In the genomic region with DNA sequence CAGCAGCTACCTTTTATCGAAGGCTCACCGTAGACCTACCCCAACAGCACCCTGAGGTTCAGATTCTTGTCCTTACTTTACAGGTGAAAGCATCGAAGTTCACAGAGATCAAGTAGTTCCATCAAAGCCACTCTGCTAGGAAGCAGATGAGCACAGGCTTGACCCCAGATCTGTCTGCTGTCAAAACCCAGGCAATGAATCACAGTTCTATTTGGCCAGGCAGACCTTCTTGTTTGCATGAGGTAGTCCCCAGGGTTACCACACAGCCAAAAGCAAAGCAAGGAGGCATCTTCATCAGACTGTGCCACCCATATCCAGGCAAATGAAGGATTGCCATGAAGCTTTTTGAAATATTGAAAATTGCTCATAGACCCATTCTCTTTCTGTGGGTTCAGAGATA, we compare ENCODE assay signal across 14 cellular contexts. TPM values are rescaled to one million over a fixed set of nuclear protein-coding genes. Genes with fewer than 3 reads are reported as not detected.
A peak's percentile ranks its signal among the peaks of the same experiment; 100 is the strongest.
DNase-seq lines count a peak whose midpoint lies in the region; ATAC-seq and TF ChIP-seq lines count a peak whose summit lies in the region.
"Had no signal": no experiment of that assay in that cellular context is flagged by ENCODE, and none has a peak within 500 bp of the region (broad histone marks: within the 10 kb centered on the region; RNA-seq: fewer than 3 reads in every experiment).

No MANE protein-coding gene starts in this region.

- TF ChIP-seq POLR2A in right lobe of liver (IDR thresholded peaks at IDR 0.05), result no peak

- TF ChIP-seq CTCF in epithelial cell of esophagus (IDR thresholded peaks at IDR 0.05; ENCODE audit: insufficient read depth, low read depth, low read length, missing control alignments) (no peak), right lobe of liver (IDR thresholded peaks at IDR 0.05) (no peak), psoas muscle (IDR thresholded peaks at IDR 0.05) (no peak)

- ATAC-seq in right lobe of liver (peak in 3 of 4 donors; percentile 50 to 85 (median 50)), psoas muscle (peak; percentile 40 to 85 (median 62)), HG02970 (IDR thresholded peaks at IDR 0.05; ENCODE audit: low FRiP score, unreplicated experiment) (no peak)

- H3K27me3 ChIP-seq in right lobe of liver (no peaks in the 10 kb centered on the region), psoas muscle (ENCODE audit: insufficient read depth in 3 of 3, low read length in 2 of 3) (no peaks in the 10 kb centered on the region)

- peak; percentile 36 for DNase-seq in DMS53 (lab: John Stamatoyannopoulos, UW)
- DNase-seq in DMS53 treated with DMSO at 0.1 percent for 48 hours (lab: John Stamatoyannopoulos, UW; ENCODE audit: unreplicated experiment), result no peak
- peak; percentile 36 for DNase-seq in epithelial cell of esophagus (ENCODE audit: low read depth)
- DNase-seq in right lobe of liver, result no peak
- no peak for DNase-seq in psoas muscle
- DNase-seq in NCI-H1417 treated with DMSO at 0.1 percent for 48 hours (lab: John Stamatoyannopoulos, UW), result no peak
- DNase-seq in NCI-H1092 treated with DMSO at 0.1 percent for 48 hours (lab: John Stamatoyannopoulos, UW), result no peak
- DNase-seq: CD8-positive, alpha-beta memory T cell; IMR-90; NCI-H1694; NCI-H446; SIG-M5 had no signal

- H3K4me3 ChIP-seq in epithelial cell of esophagus (ENCODE audit: low read length) (no peak overlapping the region), right lobe of liver (no peak overlapping the region), psoas muscle (no peak overlapping the region)

- H3K27ac ChIP-seq in right lobe of liver (peak overlapping the region in 1 of 3 donors; percentile 6), psoas muscle (no peak overlapping the region)
- H3K27ac ChIP-seq: 22Rv1 had no signal

- H3K4me1 ChIP-seq in right lobe of liver, result peaks cover 0 to 11% (median 2%) of the 10 kb centered on the region in 4 donors
- H3K4me1 ChIP-seq in psoas muscle, result no peaks in the 10 kb centered on the region

- 75% methylated on average over 3 of the region's 3 CpGs for WGBS in right lobe of liver (ENCODE audit: insufficient coverage, low coverage, low lambda C conversion rate, missing lambda C conversion rate)
- 89 to 94% (median 94%) methylated on average over 3 of the region's 3 CpGs for WGBS in psoas muscle, 3 donors

- H3K36me3 ChIP-seq in right lobe of liver, result no peaks in the 10 kb centered on the region
- no peaks in the 10 kb centered on the region for H3K36me3 ChIP-seq in psoas muscle (ENCODE audit: insufficient read depth in 1 of 2, low read depth in 1 of 2)

- intact Hi-C loops in right lobe of liver (cut with DNase I) (loop anchor here in 1 of 2 donors (10.0 kb wide), 1 partner anchor 146 kb away; no protein-coding TSS in a partner anchor), psoas muscle (cut with DNase I) (no loop called here)

- H3K9me3 ChIP-seq in right lobe of liver (no peaks in the 10 kb centered on the region), psoas muscle (no peaks in the 10 kb centered on the region)

RNA-seq across cellular contexts. Expression of a gene that starts 33.0 kb away (rescaled TPM):
- total RNA-seq in right lobe of liver (10 to 100 TPM; 12.9 to 40.3 (median 23.4) TPM), psoas muscle (10 to 100 TPM; 10.9 to 33.3 (median 23.9) TPM)
- polyA plus RNA-seq in psoas muscle, result 1 to 10 TPM; 6.5 to 8.3 (median 7.1) TPM
- total RNA-seq: CD8-positive, alpha-beta memory T cell had no signal
- polyA plus RNA-seq: CD8-positive, alpha-beta memory T cell had no signal

Comparison
In these comparisons a context has a peak if more than half of its experiments do, and no peak if none do; other contexts are left out.
1. DNase-seq: peak in DMS53 (single experiment) and epithelial cell of esophagus (single experiment); none in DMS53 treated with DMSO at 0.1 percent for 48 hours (single experiment), right lobe of liver (0 of 3), psoas muscle (0 of 2), NCI-H1417 treated with DMSO at 0.1 percent for 48 hours (single experiment) and NCI-H1092 treated with DMSO at 0.1 percent for 48 hours (single experiment).